9 cellular contexts compared by ENCODE assay signal in the genomic region with DNA sequence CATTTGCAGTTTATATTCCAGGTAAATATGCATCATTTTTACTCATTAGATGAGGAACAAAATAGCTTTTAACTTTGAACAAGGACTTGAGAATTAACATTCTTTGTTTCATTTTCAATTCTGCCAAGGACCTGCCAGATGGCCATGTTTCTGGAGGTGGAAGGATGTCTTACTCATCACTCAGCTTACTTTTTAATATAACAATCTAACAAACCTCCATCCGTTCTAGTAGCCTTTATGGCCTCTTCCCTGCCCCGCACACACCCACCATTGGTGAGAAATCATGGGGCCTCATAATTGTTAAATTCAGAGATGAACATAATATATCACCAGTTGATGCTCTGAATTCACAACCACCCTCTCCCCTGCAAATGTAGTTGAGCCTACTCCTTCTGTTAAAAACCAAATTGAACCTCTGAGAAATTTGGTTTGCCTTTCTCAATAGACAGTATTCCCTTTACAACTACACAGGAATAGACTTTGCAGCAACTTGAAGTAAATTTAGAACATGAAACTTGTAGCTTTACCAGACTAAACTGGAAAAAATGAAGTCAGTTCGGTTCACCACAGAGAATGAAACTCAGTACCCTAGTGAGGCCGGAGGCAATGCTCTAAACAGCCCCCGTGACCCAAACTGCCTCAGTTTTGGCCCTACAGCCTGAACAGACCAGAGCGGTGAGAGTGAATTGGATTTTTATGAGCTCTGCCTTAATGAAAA. TPM values are rescaled to one million over a fixed set of nuclear protein-coding genes. Genes with fewer than 3 reads are reported as not detected.
DNase-seq lines count a peak whose midpoint lies in the region; ATAC-seq and TF ChIP-seq lines count a peak whose summit lies in the region.
"Had no signal": no experiment of that assay in that cellular context is flagged by ENCODE, and none has a peak within 500 bp of the region (broad histone marks: within the 10 kb centered on the region; RNA-seq: fewer than 3 reads in every experiment).

No MANE protein-coding gene starts in this region.

- H3K4me1 Mint-ChIP-seq in activated naive CD4-positive, alpha-beta T cell treated with anti-CD3 and anti-CD28 coated beads, Interleukin-2, amount 50 U/mL, for 24 hours: peaks cover 11% of the 10 kb centered on the region
- peaks cover 13% of the 10 kb centered on the region for H3K4me1 Mint-ChIP-seq in T-helper 1 cell treated with Interleukin-12 subunit alpha and Interleukin-12 subunit beta and Interleukin-4 antibody, amounts not matched to agents 30 μg/mL and 1 μg/mL, for 36 hours (ENCODE audit: low read depth)

- intact Hi-C loops in upper lobe of right lung (cut with DNase I): no loop called here

- DNase-seq in activated naive CD4-positive, alpha-beta T cell treated with anti-CD3 and anti-CD28 coated beads, Interleukin-2, amount 50 U/mL, for 16 hours: no peak
- DNase-seq in upper lobe of right lung: no peak
- no peak for DNase-seq in activated gamma-delta T cell treated with Interleukin-2 at 50 U/mL for 16 hours
- DNase-seq in ACHN: no peak
- DNase-seq in hepatocyte (ENCODE audit: low spot score): no peak

- H4K20me1 ChIP-seq in hepatocyte (ENCODE audit: insufficient read depth, poor library complexity, severe bottlenecking): no peaks in the 10 kb centered on the region
- H4K20me1 ChIP-seq: BLaER1 treated with 17β-estradiol and CSF1 and Interleukin-3, amounts not matched to agents 10 nM and 100 nM had no signal

- no peaks in the 10 kb centered on the region for H3K27me3 ChIP-seq in upper lobe of right lung
- H3K27me3 ChIP-seq in hepatocyte: no peaks in the 10 kb centered on the region

- no peak overlapping the region for H2AFZ ChIP-seq in hepatocyte

- no peak overlapping the region for H3K4me2 ChIP-seq in hepatocyte
- H3K4me2 ChIP-seq: BLaER1 treated with 17β-estradiol and CSF1 and Interleukin-3, amounts not matched to agents 10 nM and 100 nM had no signal

- H3K36me3 Mint-ChIP-seq in activated naive CD4-positive, alpha-beta T cell treated with anti-CD3 and anti-CD28 coated beads, Interleukin-2, amount 50 U/mL, for 24 hours: no peaks in the 10 kb centered on the region
- no peaks in the 10 kb centered on the region for H3K36me3 Mint-ChIP-seq in T-helper 1 cell treated with Interleukin-12 subunit alpha and Interleukin-12 subunit beta and Interleukin-4 antibody, amounts not matched to agents 30 μg/mL and 1 μg/mL, for 36 hours (ENCODE audit: low read depth)

- peak; percentile 94 for ATAC-seq in HG02798 (IDR thresholded peaks at IDR 0.05; ENCODE audit: poor library complexity, unreplicated experiment)
- ATAC-seq in upper lobe of right lung: no peak

- H3K27me3 Mint-ChIP-seq in activated naive CD4-positive, alpha-beta T cell treated with anti-CD3 and anti-CD28 coated beads, Interleukin-2, amount 50 U/mL, for 24 hours: no peaks in the 10 kb centered on the region
- no peaks in the 10 kb centered on the region for H3K27me3 Mint-ChIP-seq in T-helper 1 cell treated with Interleukin-12 subunit alpha and Interleukin-12 subunit beta and Interleukin-4 antibody, amounts not matched to agents 30 μg/mL and 1 μg/mL, for 36 hours (ENCODE audit: low read depth)

- H3K9me2 ChIP-seq in hepatocyte (replicated peaks; ENCODE audit: insufficient read depth): no peaks in the 10 kb centered on the region

- no peaks in the 10 kb centered on the region for H3K79me2 ChIP-seq in hepatocyte

- TF ChIP-seq CTCF in upper lobe of right lung (IDR thresholded peaks at IDR 0.05): no peak
- no peak for TF ChIP-seq CTCF in hepatocyte (IDR thresholded peaks at IDR 0.05; ENCODE audit: poor library complexity)

- peak overlapping the region; percentile 41 for H3K27ac Mint-ChIP-seq in activated naive CD4-positive, alpha-beta T cell treated with anti-CD3 and anti-CD28 coated beads, Interleukin-2, amount 50 U/mL, for 24 hours
- H3K27ac Mint-ChIP-seq in T-helper 1 cell treated with Interleukin-12 subunit alpha and Interleukin-12 subunit beta and Interleukin-4 antibody, amounts not matched to agents 30 μg/mL and 1 μg/mL, for 36 hours: peak overlapping the region; percentile 94

- H3K36me3 ChIP-seq in upper lobe of right lung (no peaks in the 10 kb centered on the region), hepatocyte (replicated peaks; ENCODE audit: insufficient read depth, low read depth) (no peaks in the 10 kb centered on the region)
- H3K36me3 ChIP-seq: BLaER1 treated with 17β-estradiol and CSF1 and Interleukin-3, amounts not matched to agents 10 nM and 100 nM had no signal

- H3K27ac ChIP-seq in upper lobe of right lung: peak overlapping the region; percentile 24
- H3K27ac ChIP-seq in hepatocyte: no peak overlapping the region
- H3K27ac ChIP-seq: BLaER1 treated with 17β-estradiol and CSF1 and Interleukin-3, amounts not matched to agents 10 nM and 100 nM had no signal

- no peaks in the 10 kb centered on the region for H3K9me3 Mint-ChIP-seq in activated naive CD4-positive, alpha-beta T cell treated with anti-CD3 and anti-CD28 coated beads, Interleukin-2, amount 50 U/mL, for 24 hours
- no peaks in the 10 kb centered on the region for H3K9me3 Mint-ChIP-seq in T-helper 1 cell treated with Interleukin-12 subunit alpha and Interleukin-12 subunit beta and Interleukin-4 antibody, amounts not matched to agents 30 μg/mL and 1 μg/mL, for 36 hours

- H3K4me3 Mint-ChIP-seq in activated naive CD4-positive, alpha-beta T cell treated with anti-CD3 and anti-CD28 coated beads, Interleukin-2, amount 50 U/mL, for 24 hours: no peak overlapping the region
- peak overlapping the region; percentile 77 for H3K4me3 Mint-ChIP-seq in T-helper 1 cell treated with Interleukin-12 subunit alpha and Interleukin-12 subunit beta and Interleukin-4 antibody, amounts not matched to agents 30 μg/mL and 1 μg/mL, for 36 hours

- no peaks in the 10 kb centered on the region for H3K9me3 ChIP-seq in upper lobe of right lung
- no peaks in the 10 kb centered on the region for H3K9me3 ChIP-seq in hepatocyte (ENCODE audit: low read depth)
- H3K9me3 ChIP-seq: BLaER1 treated with 17β-estradiol and CSF1 and Interleukin-3, amounts not matched to agents 10 nM and 100 nM had no signal

- no peaks in the 10 kb centered on the region for H3K4me1 ChIP-seq in upper lobe of right lung
- no peaks in the 10 kb centered on the region for H3K4me1 ChIP-seq in hepatocyte (ENCODE audit: insufficient read depth)

- WGBS in hepatocyte (ENCODE audit: low lambda C conversion rate, missing lambda C conversion rate): 81% methylated on average over 6 of the region's 6 CpGs

- in situ Hi-C loops in ACHN (cut with HindIII; ENCODE audit: low pct_ligation_motif_present, low pct_unique_long_range_greater_than_20kb, low sequenced_read_pairs): no loop called here

- H3K4me3 ChIP-seq in upper lobe of right lung (no peak overlapping the region), hepatocyte (no peak overlapping the region)
- H3K4me3 ChIP-seq: BLaER1 treated with 17β-estradiol and CSF1 and Interleukin-3, amounts not matched to agents 10 nM and 100 nM had no signal

RNA-seq across cellular contexts. Expression of gene ACSL4, which starts 50.1 kb away (rescaled TPM):
- total RNA-seq in upper lobe of right lung: 140 TPM
- 213 and 250 TPM in 2 replicates for total RNA-seq in hepatocyte
- 30.2 and 51.8 TPM in 2 replicates for polyA plus RNA-seq in hepatocyte
